10 cellular contexts compared by ENCODE assay signal in genomic region chr7:20270867-20271266, GRCh38.
DNase-seq lines count a peak whose midpoint lies in the region; ATAC-seq and TF ChIP-seq lines count a peak whose summit lies in the region.
"Had no signal": no experiment of that assay in that cellular context is flagged by ENCODE, and none has a peak within 500 bp of the region (broad histone marks: within the 10 kb centered on the region; RNA-seq: fewer than 3 reads in every experiment).

No MANE protein-coding gene starts in this region.

- no peaks in the 10 kb centered on the region for H3K9me3 ChIP-seq in effector memory CD4-positive, alpha-beta T cell (ENCODE audit: control insufficient read depth, low read length)
- no peaks in the 10 kb centered on the region for H3K9me3 ChIP-seq in HAP-1

- no peaks in the 10 kb centered on the region for H3K36me3 ChIP-seq in effector memory CD4-positive, alpha-beta T cell (ENCODE audit: control insufficient read depth, insufficient read depth, low read length)
- H3K36me3 ChIP-seq in HAP-1 (replicated peaks), result no peaks in the 10 kb centered on the region

- DNase-seq in NCI-H2029 (lab: John Stamatoyannopoulos, UW) (peak; percentile 39), GM13976 (ENCODE audit: low spot score) (no peak), HAP-1 (ENCODE audit: low spot score in 2 of 2) (no peak)
- DNase-seq in effector memory CD4-positive, alpha-beta T cell, result no peak
- DNase-seq in activated naive CD4-positive, alpha-beta T cell (lab: John Stamatoyannopoulos, UW), result no peak
- DNase-seq: activated CD8-positive, alpha-beta T cell treated with anti-CD3 and anti-CD28 coated beads, Interleukin-2, amount 10 ng/mL, durations not matched to agents 7 days and 5 days; NCI-H345 had no signal

- H3K27ac ChIP-seq in effector memory CD4-positive, alpha-beta T cell (ENCODE audit: insufficient read depth, low read length, poor library complexity, severe bottlenecking), result no peak overlapping the region

- ATAC-seq in GM18498 (IDR thresholded peaks at IDR 0.05; ENCODE audit: unreplicated experiment), result peak; percentile 91
- peak; percentile 95 for ATAC-seq in GM19455 (IDR thresholded peaks at IDR 0.05; ENCODE audit: unreplicated experiment)
- ATAC-seq in HG02885 (IDR thresholded peaks at IDR 0.05; ENCODE audit: poor library complexity, unreplicated experiment), result peak; percentile 97
- ATAC-seq: activated CD8-positive, alpha-beta T cell treated with anti-CD3 and anti-CD28 coated beads, Interleukin-2, amount 10 ng/mL, durations not matched to agents 7 days and 5 days had no signal

- in situ Hi-C loops in GM13976 (cut with MboI; ENCODE audit: low sequenced_read_pairs, unreplicated experiment), result no loop called here
- in situ Hi-C loops in HAP-1 (cut with MboI; ENCODE audit: low sequenced_read_pairs), result no loop called here

- H3K27me3 ChIP-seq in effector memory CD4-positive, alpha-beta T cell (replicated peaks; ENCODE audit: control insufficient read depth, insufficient read depth, low read length, poor library complexity, severe bottlenecking), result no peaks in the 10 kb centered on the region
- no peaks in the 10 kb centered on the region for H3K27me3 ChIP-seq in HAP-1 (ENCODE audit: low read depth)

- no peaks in the 10 kb centered on the region for H3K4me1 ChIP-seq in effector memory CD4-positive, alpha-beta T cell (ENCODE audit: control insufficient read depth, insufficient read depth, low read length, poor library complexity, severe bottlenecking)
- no peaks in the 10 kb centered on the region for H3K4me1 ChIP-seq in HAP-1

- no peak overlapping the region for H3K4me3 ChIP-seq in effector memory CD4-positive, alpha-beta T cell (ENCODE audit: insufficient read depth, low read depth, low read length, poor library complexity, severe bottlenecking)
- H3K4me3 ChIP-seq in HAP-1, result no peak overlapping the region

- no peak for TF ChIP-seq CTCF in GM13976 (IDR thresholded peaks at IDR 0.05; ENCODE audit: borderline replicate concordance, control extremely low read depth, extremely low read depth, insufficient read depth, missing control alignments)
